ENCODE assay signal across 1 cellular context in genomic region chr19:10027158-10027997, GRCh38.
TF ChIP-seq lines count a peak whose summit lies in the region.

No MANE protein-coding gene starts in this region.

TF ChIP-seq in K562, 482 proteins besides CTCF, POLR2A, EP300 and RAD21 (continued from another document and continues in another):
- TF ChIP-seq ZNF407 (IDR thresholded peaks at IDR 0.05; ENCODE audit: low read depth), result no peak
- 0 out of 2 replicates have a peak, but pooled peaks have one; percentile 24 for TF ChIP-seq ZBTB33 (CRISPR knock-in tag; IDR thresholded peaks at IDR 0.05)
- no peak for TF ChIP-seq SMARCE1 (IDR thresholded peaks at IDR 0.05)
- no peak for TF ChIP-seq ZNF586 (CRISPR knock-in tag; conservative IDR thresholded peaks at IDR 0.05)
- TF ChIP-seq COPS2 (conservative IDR thresholded peaks at IDR 0.05), result no peak
- TF ChIP-seq ZNF511 (CRISPR knock-in tag; IDR thresholded peaks at IDR 0.05), result peak; percentile 51; the same call in 1 of the 2 replicates
- TF ChIP-seq NR2F6 (CRISPR knock-in tag; IDR thresholded peaks at IDR 0.05), result no peak
- TF ChIP-seq BCOR (IDR thresholded peaks at IDR 0.05), result peak; percentile 22; the same call in 1 of the 2 replicates
- TF ChIP-seq ZNF696 (CRISPR knock-in tag; conservative IDR thresholded peaks at IDR 0.05), result no peak
- no peak for TF ChIP-seq CCAR2 (IDR thresholded peaks at IDR 0.05; ENCODE audit: low read depth, low read length)
- TF ChIP-seq THRAP3 (IDR thresholded peaks at IDR 0.05; ENCODE audit: borderline replicate concordance), result no peak
- TF ChIP-seq HES1 (IDR thresholded peaks at IDR 0.05; ENCODE audit: low read depth), result no peak
- no peak for TF ChIP-seq POLR2AphosphoS2 (IDR thresholded peaks at IDR 0.05; ENCODE audit: low read length)
- TF ChIP-seq POLR2H (tag; IDR thresholded peaks at IDR 0.05; ENCODE audit: low read depth), result no peak
- no peak; the same call in 1 of the 2 replicates for TF ChIP-seq ZNF740 (CRISPR knock-in tag; IDR thresholded peaks at IDR 0.05)
- no peak for TF ChIP-seq ZNF740 (tag; IDR thresholded peaks at IDR 0.05)
- TF ChIP-seq BRD4 (IDR thresholded peaks at IDR 0.05), result no peak
- no peak for TF ChIP-seq ZNF79 (CRISPR knock-in tag; IDR thresholded peaks at IDR 0.05; ENCODE audit: low read depth)
- no peak for TF ChIP-seq MCM7 (IDR thresholded peaks at IDR 0.05)
- TF ChIP-seq RBM25 (IDR thresholded peaks at IDR 0.05; ENCODE audit: low read depth, low read length, severe bottlenecking), result peak; percentile 38
- no peak for TF ChIP-seq CSDE1 (IDR thresholded peaks at IDR 0.05)
- no peak for TF ChIP-seq ZNF24 (IDR thresholded peaks at IDR 0.05)
- no peak for TF ChIP-seq E2F8 (IDR thresholded peaks at IDR 0.05; ENCODE audit: low read depth, partially characterized antibody)
- no peak for TF ChIP-seq C11orf30 (IDR thresholded peaks at IDR 0.05; ENCODE audit: low read depth)
- TF ChIP-seq ZNF146 (CRISPR knock-in tag; IDR thresholded peaks at IDR 0.05; ENCODE audit: unreplicated experiment), result no peak
- no peak for TF ChIP-seq KAT7 (CRISPR knock-in tag; IDR thresholded peaks at IDR 0.05; ENCODE audit: borderline replicate concordance)
- TF ChIP-seq PRMT5 (CRISPR knock-in tag; IDR thresholded peaks at IDR 0.05), result no peak
- no peak for TF ChIP-seq PTRF (tag; IDR thresholded peaks at IDR 0.05)
- TF ChIP-seq MYBL2 (IDR thresholded peaks at IDR 0.05; ENCODE audit: low read depth), result no peak
- no peak for TF ChIP-seq MYBL2 (CRISPR knock-in tag; IDR thresholded peaks at IDR 0.05; ENCODE audit: borderline replicate concordance)
- TF ChIP-seq EZH2 (IDR thresholded peaks at IDR 0.05; ENCODE audit: borderline replicate concordance, low read depth, low read length), result no peak
- TF ChIP-seq TFAP4 (CRISPR knock-in tag; IDR thresholded peaks at IDR 0.05; ENCODE audit: borderline replicate concordance), result peak; percentile 98
- no peak for TF ChIP-seq ZNF134 (CRISPR knock-in tag; conservative IDR thresholded peaks at IDR 0.05)
- TF ChIP-seq NFYB (IDR thresholded peaks at IDR 0.05; ENCODE audit: extremely low read depth, insufficient read length), result no peak
- no peak for TF ChIP-seq MECOM (CRISPR knock-in tag; IDR thresholded peaks at IDR 0.05)
- no peak for TF ChIP-seq RNF219 (CRISPR knock-in tag; IDR thresholded peaks at IDR 0.05)
- no peak for TF ChIP-seq CBX8 (IDR thresholded peaks at IDR 0.05; ENCODE audit: borderline replicate concordance, extremely low read depth, low read depth, low read length, poor library complexity, severe bottlenecking)
- no peak for TF ChIP-seq CLOCK (CRISPR knock-in tag; IDR thresholded peaks at IDR 0.05; ENCODE audit: borderline replicate concordance)
- peak in 1 of 2 experiments; percentile 61; a peak in 1 of 4 replicates for TF ChIP-seq FOXA3 (CRISPR knock-in tag; conservative IDR thresholded peaks at IDR 0.05 in 1 of 2, IDR thresholded peaks at IDR 0.05 in 1 of 2)
- TF ChIP-seq ZNF274 (IDR thresholded peaks at IDR 0.05; ENCODE audit: borderline replicate concordance, low read depth, low read length), result no peak
- TF ChIP-seq IRF9 (tag; IDR thresholded peaks at IDR 0.05), result no peak
